Comparison of ENCODE assay signal across 35 cellular contexts in the genomic region with DNA sequence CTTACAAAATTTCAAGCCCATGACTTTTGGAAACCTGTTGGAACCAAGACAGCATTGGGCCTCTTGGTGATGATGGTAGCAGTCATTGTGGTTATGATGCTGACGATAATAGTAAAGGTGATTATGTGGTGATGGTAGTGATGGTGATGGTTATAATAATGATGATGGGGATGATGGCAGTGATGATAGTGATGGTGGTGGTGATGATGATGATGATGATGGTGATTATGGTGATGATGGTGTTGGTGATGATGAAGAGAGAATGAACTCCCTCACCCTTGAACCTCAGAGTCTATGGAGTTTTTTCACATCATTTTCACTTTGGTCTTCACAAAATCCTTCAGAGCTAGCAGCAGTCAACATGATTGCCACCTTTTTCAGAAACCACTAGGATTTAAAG.
"Had no signal": no experiment of that assay in that cellular context is flagged by ENCODE, and none has a peak within 500 bp of the region (broad histone marks: within the 10 kb centered on the region; RNA-seq: fewer than 3 reads in every experiment).

No MANE protein-coding gene starts in this region.

- H3K9me3 ChIP-seq: adrenal gland, ascending aorta, body of pancreas, breast epithelium had no signal

- DNase-seq: activated effector memory CD4-positive, alpha-beta T cell treated with anti-CD3 and anti-CD28 coated beads, Interleukin-2, amount 50 U/mL, for 16 hours; activated effector memory CD4-positive, alpha-beta T cell treated with Interleukin-2 at 50 U/mL for 16 hours; activated gamma-delta T cell; activated gamma-delta T cell treated with Interleukin-2 at 50 U/mL for 16 hours; activated naive CD4-positive, alpha-beta T cell; activated naive CD4-positive, alpha-beta T cell treated with anti-CD3 and anti-CD28 coated beads for 36 hours; activated naive CD4-positive, alpha-beta T cell treated with anti-CD3 and anti-CD28 coated beads, Interleukin-2, amount 10 ng/mL, durations not matched to agents 7 days and 5 days; activated naive CD4-positive, alpha-beta T cell treated with anti-CD3 and anti-CD28 coated beads, Interleukin-2, amount 50 U/mL, for 16 hours; activated naive CD4-positive, alpha-beta T cell treated with Interleukin-2 at 50 U/mL for 16 hours; activated naive CD8-positive, alpha-beta T cell treated with anti-CD3 and anti-CD28 coated beads for 36 hours; activated naive CD8-positive, alpha-beta T cell treated with anti-CD3 and anti-CD28 coated beads, Interleukin-2, amount 10 ng/mL, durations not matched to agents 7 days and 5 days; activated naive CD8-positive, alpha-beta T cell treated with anti-CD3 and anti-CD28 coated beads, Interleukin-2, amount 50 U/mL, for 24 hours; activated T-cell treated with anti-CD3 and anti-CD28 coated beads for 4 hours; activated T-cell treated with anti-CD3 and anti-CD28 coated beads, Interleukin-2, amount 50 U/mL, for 1 hour; activated T-cell treated with anti-CD3 and anti-CD28 coated beads, Interleukin-2, amount 50 U/mL, for 24 hours; activated T-cell treated with anti-CD3 and anti-CD28 coated beads, Interleukin-2, amount 50 U/mL, for 4 hours; activated T-cell treated with anti-CD3 and anti-CD28 coated beads, Interleukin-2, amount 50 U/mL, for 48 hours; activated T-cell treated with anti-CD3 and anti-CD28 coated beads, Interleukin-2, amount 50 U/mL, for 72 hours; adrenal gland; amniotic stem cell; amygdala; anterior cingulate cortex; aorta; body of pancreas; brain microvascular endothelial cell; caudate nucleus; central memory CD4-positive, alpha-beta T cell; cerebellar nuclear complex had no signal

- ATAC-seq: activated naive CD4-positive, alpha-beta T cell treated with anti-CD3 and anti-CD28 coated beads, Interleukin-2, amount 50 U/mL, for 72 hours; activated naive CD8-positive, alpha-beta T cell treated with anti-CD3 and anti-CD28 coated beads, Interleukin-2, amount 50 U/mL, for 24 hours; activated T-cell treated with anti-CD3 and anti-CD28 coated beads, Interleukin-2, amount 50 U/mL, for 4 hours; activated T-cell treated with anti-CD3 and anti-CD28 coated beads, Interleukin-2, amount 50 U/mL, for 72 hours; activated T-helper 17 cell treated with anti-CD3 and anti-CD28 coated beads, Interleukin-2, amount 50 U/mL, for 72 hours; body of pancreas had no signal

- H3K27ac ChIP-seq: adrenal gland, ascending aorta, body of pancreas, brain microvascular endothelial cell, breast epithelium, cardiac muscle cell had no signal

- H3K36me3 ChIP-seq: adrenal gland, ascending aorta, brain microvascular endothelial cell, breast epithelium, cardiac muscle cell had no signal

- H3K27me3 ChIP-seq: adrenal gland, ascending aorta, body of pancreas, brain microvascular endothelial cell, cardiac muscle cell had no signal

- H3K4me3 ChIP-seq: adrenal gland, ascending aorta, body of pancreas, breast epithelium, cardiac muscle cell had no signal

- H3K4me1 ChIP-seq: adrenal gland, ascending aorta, body of pancreas, breast epithelium had no signal

- FAIRE-seq: astrocyte, bronchial epithelial cell had no signal
